16 cellular contexts compared by ENCODE assay signal in the genomic region with DNA sequence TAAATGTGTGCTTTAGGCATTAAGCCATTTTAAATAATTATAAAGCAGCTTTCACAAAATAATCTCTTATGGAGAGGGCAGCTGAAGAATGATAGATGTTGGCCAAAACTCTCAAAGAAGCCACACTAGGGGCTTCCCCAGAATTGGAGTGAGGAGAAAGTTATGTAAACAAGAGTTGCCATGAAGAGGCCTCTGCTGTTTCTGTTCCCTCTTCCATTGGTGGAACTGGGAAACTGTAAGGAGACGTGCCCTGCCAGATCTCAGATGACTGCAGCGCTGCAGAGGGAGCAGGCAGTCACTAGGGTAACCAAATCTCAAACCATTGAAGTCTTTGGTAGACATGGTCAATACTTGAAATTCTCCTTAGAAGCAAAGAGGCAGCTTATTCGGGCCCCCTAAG. TPM values are rescaled to one million over a fixed set of nuclear protein-coding genes. Genes with fewer than 3 reads are reported as not detected.
DNase-seq lines count a peak whose midpoint lies in the region; ATAC-seq and TF ChIP-seq lines count a peak whose summit lies in the region.
"Had no signal": no experiment of that assay in that cellular context is flagged by ENCODE, and none has a peak within 500 bp of the region (broad histone marks: within the 10 kb centered on the region; RNA-seq: fewer than 3 reads in every experiment).

No MANE protein-coding gene starts in this region.

- H3K36me3 ChIP-seq in thyroid gland = no peaks in the 10 kb centered on the region
- H3K36me3 ChIP-seq: SJCRH30, thoracic aorta had no signal

- H3K4me1 ChIP-seq in thyroid gland = peaks cover 4 to 6% of the 10 kb centered on the region in 2 donors
- H3K4me1 ChIP-seq: SJCRH30 had no signal

- 10 to 20% methylated on average over 3 of the region's 3 CpGs for WGBS in thyroid gland, 2 donors

- H3K9me3 Mint-ChIP-seq in WTC11 = peaks cover 5% of the 10 kb centered on the region; the same call in 1 of the 2 replicates
- H3K9me3 Mint-ChIP-seq: activated naive CD4-positive, alpha-beta T cell treated with anti-CD3 and anti-CD28 coated beads, Interleukin-2, amount 50 U/mL, for 24 hours; memory B cell had no signal

- CTCF ChIA-PET in WTC11 (lab: Charles Lee) = no interaction called here

- H3K27ac ChIP-seq in thyroid gland = no peak overlapping the region
- H3K27ac ChIP-seq: SJCRH30 had no signal

- no peak for TF ChIP-seq POLR2A in thyroid gland (IDR thresholded peaks at IDR 0.05)

- no peak overlapping the region for H3K4me3 ChIP-seq in thyroid gland (replicated peaks in 1 of 3)
- H3K4me3 ChIP-seq: SJCRH30, thoracic aorta had no signal

- H3K4me3 Mint-ChIP-seq in WTC11 = no peak overlapping the region
- H3K4me3 Mint-ChIP-seq: activated naive CD4-positive, alpha-beta T cell treated with anti-CD3 and anti-CD28 coated beads, Interleukin-2, amount 50 U/mL, for 24 hours; memory B cell had no signal

- H3K9me3 ChIP-seq in thyroid gland = no peaks in the 10 kb centered on the region
- H3K9me3 ChIP-seq: SJCRH30, thoracic aorta had no signal

- DNase-seq in SIG-M5 treated with dmso at 0.1 percent for 504 hours (lab: John Stamatoyannopoulos, UW; ENCODE audit: unreplicated experiment) (peak; percentile 82), SIG-M5 (lab: John Stamatoyannopoulos, UW) (no peak), WTC11 (ENCODE audit: low spot score) (no peak), left lobe of liver (ENCODE audit: low spot score) (no peak), thyroid gland (peak; percentile 41 to 44), islet precursor cell (no peak), NAMALWA (ENCODE audit: low spot score) (no peak), NCI-H128 (lab: John Stamatoyannopoulos, UW; ENCODE audit: unreplicated experiment) (no peak)
- DNase-seq: caudate nucleus; hippocampal formation; NCI-H774; stimulated activated CD4-positive, alpha-beta T cell treated with anti-CD3 and anti-CD28 coated beads, Interleukin-15, amount 100 ng/mL, for 24 hours had no signal

- H3K27ac Mint-ChIP-seq in WTC11 = no peak overlapping the region
- H3K27ac Mint-ChIP-seq: activated naive CD4-positive, alpha-beta T cell treated with anti-CD3 and anti-CD28 coated beads, Interleukin-2, amount 50 U/mL, for 24 hours; memory B cell had no signal

- peak; percentile 67; the same call in 1 of the 2 replicates for ATAC-seq in WTC11
- peak; percentile 30 for ATAC-seq in left lobe of liver

- POLR2A ChIA-PET in WTC11 (lab: Charles Lee) = interaction anchor here (0.5 kb wide), 1 partner anchor 102 kb away, joined by 3 read pairs; no protein-coding TSS in a partner anchor

- no peaks in the 10 kb centered on the region for H3K4me1 Mint-ChIP-seq in WTC11
- H3K4me1 Mint-ChIP-seq: activated naive CD4-positive, alpha-beta T cell treated with anti-CD3 and anti-CD28 coated beads, Interleukin-2, amount 50 U/mL, for 24 hours; memory B cell had no signal

- TF ChIP-seq CTCF in WTC11 (IDR thresholded peaks at IDR 0.05) = no peak
- TF ChIP-seq CTCF in thyroid gland (IDR thresholded peaks at IDR 0.05) = no peak

- no peaks in the 10 kb centered on the region for H3K27me3 Mint-ChIP-seq in WTC11 (ENCODE audit: low read depth)
- H3K27me3 Mint-ChIP-seq: activated naive CD4-positive, alpha-beta T cell treated with anti-CD3 and anti-CD28 coated beads, Interleukin-2, amount 50 U/mL, for 24 hours; memory B cell had no signal

- intact Hi-C loops in thyroid gland (cut with DNase I) = no loop called here

- H3K36me3 Mint-ChIP-seq in WTC11 = no peaks in the 10 kb centered on the region
- H3K36me3 Mint-ChIP-seq: activated naive CD4-positive, alpha-beta T cell treated with anti-CD3 and anti-CD28 coated beads, Interleukin-2, amount 50 U/mL, for 24 hours; memory B cell had no signal

- no peaks in the 10 kb centered on the region for H3K27me3 ChIP-seq in thyroid gland
- H3K27me3 ChIP-seq: SJCRH30 had no signal

TF ChIP-seq in WTC11, 78 proteins besides CTCF, POLR2A, EP300 and RAD21 (continues in another document):
- TF ChIP-seq KAT7 (CRISPR knock-in tag; IDR thresholded peaks at IDR 0.05; ENCODE audit: borderline replicate concordance) = no peak
- TF ChIP-seq JUN (CRISPR knock-in tag; IDR thresholded peaks at IDR 0.05) = no peak
- TF ChIP-seq ZNF138 (CRISPR knock-in tag; conservative IDR thresholded peaks at IDR 0.05) = no peak
- TF ChIP-seq, protein P1, sequence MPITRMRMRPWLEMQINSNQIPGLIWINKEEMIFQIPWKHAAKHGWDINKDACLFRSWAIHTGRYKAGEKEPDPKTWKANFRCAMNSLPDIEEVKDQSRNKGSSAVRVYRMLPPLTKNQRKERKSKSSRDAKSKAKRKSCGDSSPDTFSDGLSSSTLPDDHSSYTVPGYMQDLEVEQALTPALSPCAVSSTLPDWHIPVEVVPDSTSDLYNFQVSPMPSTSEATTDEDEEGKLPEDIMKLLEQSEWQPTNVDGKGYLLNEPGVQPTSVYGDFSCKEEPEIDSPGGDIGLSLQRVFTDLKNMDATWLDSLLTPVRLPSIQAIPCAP (CRISPR knock-in tag; IDR thresholded peaks at IDR 0.05) = no peak
- no peak for TF ChIP-seq NFE2L1 (CRISPR knock-in tag; IDR thresholded peaks at IDR 0.05)
- TF ChIP-seq, protein P2, sequence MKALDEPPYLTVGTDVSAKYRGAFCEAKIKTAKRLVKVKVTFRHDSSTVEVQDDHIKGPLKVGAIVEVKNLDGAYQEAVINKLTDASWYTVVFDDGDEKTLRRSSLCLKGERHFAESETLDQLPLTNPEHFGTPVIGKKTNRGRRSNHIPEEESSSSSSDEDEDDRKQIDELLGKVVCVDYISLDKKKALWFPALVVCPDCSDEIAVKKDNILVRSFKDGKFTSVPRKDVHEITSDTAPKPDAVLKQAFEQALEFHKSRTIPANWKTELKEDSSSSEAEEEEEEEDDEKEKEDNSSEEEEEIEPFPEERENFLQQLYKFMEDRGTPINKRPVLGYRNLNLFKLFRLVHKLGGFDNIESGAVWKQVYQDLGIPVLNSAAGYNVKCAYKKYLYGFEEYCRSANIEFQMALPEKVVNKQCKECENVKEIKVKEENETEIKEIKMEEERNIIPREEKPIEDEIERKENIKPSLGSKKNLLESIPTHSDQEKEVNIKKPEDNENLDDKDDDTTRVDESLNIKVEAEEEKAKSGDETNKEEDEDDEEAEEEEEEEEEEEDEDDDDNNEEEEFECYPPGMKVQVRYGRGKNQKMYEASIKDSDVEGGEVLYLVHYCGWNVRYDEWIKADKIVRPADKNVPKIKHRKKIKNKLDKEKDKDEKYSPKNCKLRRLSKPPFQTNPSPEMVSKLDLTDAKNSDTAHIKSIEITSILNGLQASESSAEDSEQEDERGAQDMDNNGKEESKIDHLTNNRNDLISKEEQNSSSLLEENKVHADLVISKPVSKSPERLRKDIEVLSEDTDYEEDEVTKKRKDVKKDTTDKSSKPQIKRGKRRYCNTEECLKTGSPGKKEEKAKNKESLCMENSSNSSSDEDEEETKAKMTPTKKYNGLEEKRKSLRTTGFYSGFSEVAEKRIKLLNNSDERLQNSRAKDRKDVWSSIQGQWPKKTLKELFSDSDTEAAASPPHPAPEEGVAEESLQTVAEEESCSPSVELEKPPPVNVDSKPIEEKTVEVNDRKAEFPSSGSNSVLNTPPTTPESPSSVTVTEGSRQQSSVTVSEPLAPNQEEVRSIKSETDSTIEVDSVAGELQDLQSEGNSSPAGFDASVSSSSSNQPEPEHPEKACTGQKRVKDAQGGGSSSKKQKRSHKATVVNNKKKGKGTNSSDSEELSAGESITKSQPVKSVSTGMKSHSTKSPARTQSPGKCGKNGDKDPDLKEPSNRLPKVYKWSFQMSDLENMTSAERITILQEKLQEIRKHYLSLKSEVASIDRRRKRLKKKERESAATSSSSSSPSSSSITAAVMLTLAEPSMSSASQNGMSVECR (CRISPR knock-in tag; IDR thresholded peaks at IDR 0.05; ENCODE audit: borderline replicate concordance) = no peak
- TF ChIP-seq IRF2 (CRISPR knock-in tag; IDR thresholded peaks at IDR 0.05; ENCODE audit: borderline replicate concordance, low read depth) = no peak
- TF ChIP-seq NFYB (CRISPR knock-in tag; conservative IDR thresholded peaks at IDR 0.05; ENCODE audit: low read depth) = no peak
- TF ChIP-seq, protein P3, sequence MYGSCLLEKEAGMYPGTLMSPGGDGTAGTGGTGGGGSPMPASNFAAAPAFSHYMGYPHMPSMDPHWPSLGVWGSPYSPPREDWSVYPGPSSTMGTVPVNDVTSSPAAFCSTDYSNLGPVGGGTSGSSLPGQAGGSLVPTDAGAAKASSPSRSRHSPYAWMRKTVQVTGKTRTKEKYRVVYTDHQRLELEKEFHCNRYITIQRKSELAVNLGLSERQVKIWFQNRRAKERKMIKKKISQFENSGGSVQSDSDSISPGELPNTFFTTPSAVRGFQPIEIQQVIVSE (CRISPR knock-in tag; IDR thresholded peaks at IDR 0.05; ENCODE audit: borderline replicate concordance) = no peak
- no peak for TF ChIP-seq HMGA2 (CRISPR knock-in tag; IDR thresholded peaks at IDR 0.05)
- TF ChIP-seq CREM (CRISPR knock-in tag; IDR thresholded peaks at IDR 0.05) = no peak
- TF ChIP-seq NFATC4 (CRISPR knock-in tag; IDR thresholded peaks at IDR 0.05) = no peak
- TF ChIP-seq, protein P4, sequence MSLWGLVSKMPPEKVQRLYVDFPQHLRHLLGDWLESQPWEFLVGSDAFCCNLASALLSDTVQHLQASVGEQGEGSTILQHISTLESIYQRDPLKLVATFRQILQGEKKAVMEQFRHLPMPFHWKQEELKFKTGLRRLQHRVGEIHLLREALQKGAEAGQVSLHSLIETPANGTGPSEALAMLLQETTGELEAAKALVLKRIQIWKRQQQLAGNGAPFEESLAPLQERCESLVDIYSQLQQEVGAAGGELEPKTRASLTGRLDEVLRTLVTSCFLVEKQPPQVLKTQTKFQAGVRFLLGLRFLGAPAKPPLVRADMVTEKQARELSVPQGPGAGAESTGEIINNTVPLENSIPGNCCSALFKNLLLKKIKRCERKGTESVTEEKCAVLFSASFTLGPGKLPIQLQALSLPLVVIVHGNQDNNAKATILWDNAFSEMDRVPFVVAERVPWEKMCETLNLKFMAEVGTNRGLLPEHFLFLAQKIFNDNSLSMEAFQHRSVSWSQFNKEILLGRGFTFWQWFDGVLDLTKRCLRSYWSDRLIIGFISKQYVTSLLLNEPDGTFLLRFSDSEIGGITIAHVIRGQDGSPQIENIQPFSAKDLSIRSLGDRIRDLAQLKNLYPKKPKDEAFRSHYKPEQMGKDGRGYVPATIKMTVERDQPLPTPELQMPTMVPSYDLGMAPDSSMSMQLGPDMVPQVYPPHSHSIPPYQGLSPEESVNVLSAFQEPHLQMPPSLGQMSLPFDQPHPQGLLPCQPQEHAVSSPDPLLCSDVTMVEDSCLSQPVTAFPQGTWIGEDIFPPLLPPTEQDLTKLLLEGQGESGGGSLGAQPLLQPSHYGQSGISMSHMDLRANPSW (CRISPR knock-in tag; conservative IDR thresholded peaks at IDR 0.05; ENCODE audit: low read depth) = no peak

RNA-seq across cellular contexts. Expression of a gene that starts 19.4 kb away (rescaled TPM):
- total RNA-seq in WTC11 (2021) (340 to 353 TPM (median 345 TPM) in 3 replicates), left lobe of liver (214 TPM), thyroid gland (1,000 to 10,000 TPM in 1 of 4 donors, 100 to 1,000 TPM in 3; 782 to 1,078 (median 902) TPM)

RNA-seq across cellular contexts. Expression of a gene that starts 47.6 kb away (rescaled TPM):
- total RNA-seq in WTC11 (2021) = 15.8 to 18.9 TPM (median 17.9 TPM) in 3 replicates
- total RNA-seq in left lobe of liver = 5.8 TPM
- 10 to 100 TPM in 2 of 4 donors, 1 to 10 TPM in 2; 7.8 to 18.6 (median 9.7) TPM for total RNA-seq in thyroid gland

Comparison
In these comparisons a context has a peak if more than half of its experiments do, and no peak if none do; other contexts are left out.
1. DNase-seq: peak in SIG-M5 treated with dmso at 0.1 percent for 504 hours (single experiment) and thyroid gland (2 of 2); none in SIG-M5 (single experiment), WTC11 (single experiment), left lobe of liver (single experiment), islet precursor cell (single experiment), NAMALWA (single experiment) and NCI-H128 (single experiment).